Comparison of ENCODE assay signal across 20 cellular contexts in the genomic region with DNA sequence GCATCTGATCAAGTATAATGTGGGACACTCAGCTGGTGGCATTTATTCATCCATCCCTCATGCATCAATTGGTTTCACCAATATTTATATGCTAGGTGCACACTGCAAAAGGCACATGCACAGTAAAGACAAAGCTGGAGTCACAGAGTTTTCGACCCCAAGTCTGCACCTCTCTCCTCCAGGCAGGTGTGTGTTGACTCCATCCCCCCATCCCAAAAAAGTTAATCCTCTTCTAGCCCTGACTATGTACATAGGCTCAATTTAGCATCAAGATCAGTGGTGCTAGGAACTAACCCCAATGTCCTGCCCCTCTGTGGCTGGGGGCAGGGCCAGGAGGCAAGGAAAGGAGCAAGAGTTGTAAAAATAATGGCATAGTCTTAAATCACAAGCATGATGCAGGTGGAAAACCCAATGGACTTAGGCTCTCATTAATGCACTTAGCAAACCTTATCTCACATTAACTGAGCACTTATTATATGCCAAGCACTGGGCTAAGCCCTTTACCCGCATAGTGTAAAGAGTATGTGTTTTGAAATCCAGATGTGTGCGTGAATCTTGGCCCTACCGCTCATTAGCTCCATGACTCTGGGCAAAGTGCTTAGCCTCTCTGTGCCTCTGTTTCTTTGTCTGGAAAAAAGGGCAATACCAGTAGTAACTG. TPM values are rescaled to one million over a fixed set of nuclear protein-coding genes. Genes with fewer than 3 reads are reported as not detected.
"Had no signal": no experiment of that assay in that cellular context is flagged by ENCODE, and none has a peak within 500 bp of the region (broad histone marks: within the 10 kb centered on the region; RNA-seq: fewer than 3 reads in every experiment).

No MANE protein-coding gene starts in this region.

- H3K9me3 Mint-ChIP-seq: stimulated activated naive B cell treated with anti-CD40 and anti-IgM and Interleukin-4, amounts not matched to agents 10 μg/mL and 1 μg/mL and 100 μg/mL, for 72 hours had no signal

- H3K36me3 ChIP-seq: colonic mucosa, esophagus squamous epithelium, left ventricle myocardium inferior, lower lobe of right lung, upper lobe of left lung, uterus had no signal

- H3K27me3 ChIP-seq: foreskin keratinocyte, uterus had no signal

- H3K27ac ChIP-seq: colonic mucosa, esophagus squamous epithelium, foreskin keratinocyte, left ventricle myocardium inferior, lower lobe of right lung, psoas muscle, upper lobe of left lung, uterus had no signal

- DNase-seq: colonic mucosa; dermis blood vessel endothelial cell; esophagus squamous epithelium; foreskin keratinocyte; immature natural killer cell; left ventricle myocardium inferior; lower lobe of right lung; mesenchymal stem cell; midbrain; occipital lobe; psoas muscle; retina; stimulated activated CD4-positive, alpha-beta T cell treated with anti-CD3 and anti-CD28 coated beads, Interleukin-2, amount 100 ng/mL, for 24 hours; stimulated activated CD4-positive, alpha-beta T cell treated with anti-CD3 and anti-CD28 coated beads, Interleukin-4, amount 100 ng/mL, for 4 hours; stimulated activated naive B cell treated with anti-CD40 and anti-IgM and Interleukin-4, amounts not matched to agents 10 μg/mL and 1 μg/mL and 100 μg/mL, for 72 hours; upper lobe of left lung; uterus had no signal

- H3K4me3 Mint-ChIP-seq: immature natural killer cell; natural killer cell treated with Interleukin-12 subunit alpha and Interleukin-12 subunit beta and Interleukin-15 and Interleukin-18, amount 100 ng/mL, for 72 hours; stimulated activated naive B cell treated with anti-CD40 and anti-IgM and Interleukin-4, amounts not matched to agents 10 μg/mL and 1 μg/mL and 100 μg/mL, for 72 hours had no signal

- H3K27ac Mint-ChIP-seq: immature natural killer cell; natural killer cell treated with Interleukin-12 subunit alpha and Interleukin-12 subunit beta and Interleukin-15 and Interleukin-18, amount 100 ng/mL, for 72 hours; stimulated activated naive B cell treated with anti-CD40 and anti-IgM and Interleukin-4, amounts not matched to agents 10 μg/mL and 1 μg/mL and 100 μg/mL, for 72 hours had no signal

- H3K36me3 Mint-ChIP-seq: natural killer cell treated with Interleukin-12 subunit alpha and Interleukin-12 subunit beta and Interleukin-15 and Interleukin-18, amount 100 ng/mL, for 72 hours; stimulated activated naive B cell treated with anti-CD40 and anti-IgM and Interleukin-4, amounts not matched to agents 10 μg/mL and 1 μg/mL and 100 μg/mL, for 72 hours had no signal

- H3K4me3 ChIP-seq: colonic mucosa, esophagus squamous epithelium, left ventricle myocardium inferior, lower lobe of right lung, psoas muscle, uterus had no signal

- ATAC-seq: foreskin keratinocyte; lower lobe of right lung; natural killer cell treated with Interleukin-12 subunit alpha and Interleukin-12 subunit beta and Interleukin-15 and Interleukin-18, amount 100 ng/mL, for 72 hours; psoas muscle; sciatic nerve; stimulated activated naive B cell treated with anti-CD40 and anti-IgM and Interleukin-4, amounts not matched to agents 10 μg/mL and 1 μg/mL and 100 μg/mL, for 72 hours had no signal

- FAIRE-seq: keratinocyte had no signal

- H3K4me1 ChIP-seq: colonic mucosa, uterus had no signal

- H3K9me3 ChIP-seq: colonic mucosa, esophagus squamous epithelium, left ventricle myocardium inferior, lower lobe of right lung, psoas muscle, upper lobe of left lung, uterus had no signal

RNA-seq across cellular contexts. Expression of a gene that starts 3.1 kb away (rescaled TPM):
- total RNA-seq: natural killer cell treated with Interleukin-12 subunit alpha and Interleukin-12 subunit beta and Interleukin-15 and Interleukin-18, amount 100 ng/mL, for 72 hours had no signal
- polyA plus RNA-seq: immature natural killer cell had no signal
